ENCODE assay signal across 1 cellular context in genomic region chr1:189619682-189620332, GRCh38.
TF ChIP-seq lines count a peak whose summit lies in the region.

No MANE protein-coding gene starts in this region.

TF ChIP-seq in GM23338, 12 proteins besides CTCF, POLR2A, EP300 and RAD21 (continued from another document):
- no peak for TF ChIP-seq ZNF462 (CRISPR knock-in tag; IDR thresholded peaks at IDR 0.05)
TF ChIP-seq in GM23338: peak in this region for 0.
